22 cellular contexts compared by ENCODE assay signal in genomic region chr6:163531122-163531521, GRCh38.
DNase-seq lines count a peak whose midpoint lies in the region; ATAC-seq, FAIRE-seq and TF ChIP-seq lines count a peak whose summit lies in the region.
"Had no signal": no experiment of that assay in that cellular context is flagged by ENCODE, and none has a peak within 500 bp of the region (broad histone marks: within the 10 kb centered on the region; RNA-seq: fewer than 3 reads in every experiment).

No MANE protein-coding gene starts in this region.

- dilution Hi-C loops in keratinocyte (cut with MboI; ENCODE audit: extremely low pct_ligation_motif_present, low sequenced_read_pairs), result no loop called here

- no peaks in the 10 kb centered on the region for H3K9me3 Mint-ChIP-seq in astrocyte (ENCODE audit: unreplicated experiment)
- H3K9me3 Mint-ChIP-seq: activated CD8-positive, alpha-beta T cell treated with anti-CD3 and anti-CD28 coated beads for 36 hours; activated naive CD4-positive, alpha-beta T cell treated with anti-CD3 and anti-CD28 coated beads for 36 hours; activated T-cell treated with anti-CD3 and anti-CD28 coated beads, Interleukin-2, amount 50 U/mL, for 24 hours; CD4-positive, alpha-beta memory T cell; effector memory CD8-positive, alpha-beta T cell; naive thymus-derived CD4-positive, alpha-beta T cell; T-helper 1 cell treated with Interleukin-12 subunit alpha and Interleukin-12 subunit beta and Interleukin-4 antibody, amounts not matched to agents 30 μg/mL and 1 μg/mL, for 36 hours; WTC11 had no signal

- in situ Hi-C loops in GM23248 (cut with MboI), result no loop called here

- H2AFZ ChIP-seq in GM23248 (no peak overlapping the region), astrocyte (ENCODE audit: low read depth, low read length) (no peak overlapping the region), keratinocyte (ENCODE audit: control insufficient read depth, low read length) (no peak overlapping the region), neuronal stem cell (ENCODE audit: low read length) (no peak overlapping the region)

- intact Hi-C loops in psoas muscle (cut with DNase I), result no loop called here

- peaks cover 5% of the 10 kb centered on the region for H3K9me1 ChIP-seq in keratinocyte (ENCODE audit: control insufficient read depth, extremely low read depth, insufficient read depth, low read length)

- H3K9me2 ChIP-seq in GM23248 (ENCODE audit: insufficient read depth), result no peaks in the 10 kb centered on the region

- H3F3A ChIP-seq in GM23248 (ENCODE audit: insufficient read depth), result peaks cover 73% of the 10 kb centered on the region

- no peak overlapping the region for H3K18ac ChIP-seq in neuronal stem cell (ENCODE audit: low read length)

- ATAC-seq in psoas muscle (peak in 3 of 4 donors; percentile 24 to 34 (median 29)), HG03175 (IDR thresholded peaks at IDR 0.05; ENCODE audit: unreplicated experiment) (no peak)
- ATAC-seq: activated CD8-positive, alpha-beta T cell treated with anti-CD3 and anti-CD28 coated beads for 36 hours; effector memory CD8-positive, alpha-beta T cell; HCT116; naive thymus-derived CD4-positive, alpha-beta T cell; WTC11 had no signal

- 47 to 52% methylated on average over 2 of the region's 2 CpGs for WGBS in GM23248 (ENCODE audit: low coverage in 1 of 2, low lambda C conversion rate in 2 of 2, missing lambda C conversion rate in 2 of 2), 2 experiments
- WGBS in psoas muscle, 3 donors, result 15 to 26% (median 20%) methylated on average over 2 of the region's 2 CpGs
- WGBS in neuronal stem cell (ENCODE audit: extremely low coverage in 2 of 2, insufficient read length in 2 of 2, insufficient replicate concordance in 1 of 2), 2 donors, result no CpG with 5 or more reads among the region's 2 CpGs

- H2AK5ac ChIP-seq in neuronal stem cell (ENCODE audit: low read depth, low read length), result no peak overlapping the region

- peaks cover 95% of the 10 kb centered on the region for H3K79me2 ChIP-seq in GM23248 (ENCODE audit: insufficient read depth)
- peaks cover 95% of the 10 kb centered on the region for H3K79me2 ChIP-seq in astrocyte (ENCODE audit: insufficient read depth, low read length)
- peaks cover 82% of the 10 kb centered on the region for H3K79me2 ChIP-seq in keratinocyte (ENCODE audit: control insufficient read depth, insufficient read depth, low read length)

- H3K9ac ChIP-seq in GM23248 (peak overlapping the region; percentile 50), astrocyte (ENCODE audit: low read length) (peak overlapping the region; percentile 63), keratinocyte (ENCODE audit: control insufficient read depth, extremely low read depth, insufficient read depth, low read length) (no peak overlapping the region), neuronal stem cell (ENCODE audit: low read depth, low read length, poor library complexity) (no peak overlapping the region)

- H3K36me3 Mint-ChIP-seq in astrocyte (ENCODE audit: low read depth, unreplicated experiment), result no peaks in the 10 kb centered on the region
- H3K36me3 Mint-ChIP-seq: WTC11 had no signal

- H4K8ac ChIP-seq in neuronal stem cell (ENCODE audit: low read depth, low read length), result no peak overlapping the region

- H3K4me3 Mint-ChIP-seq in astrocyte (ENCODE audit: unreplicated experiment), result peak overlapping the region; percentile 3
- H3K4me3 Mint-ChIP-seq: activated CD8-positive, alpha-beta T cell treated with anti-CD3 and anti-CD28 coated beads for 36 hours; activated naive CD4-positive, alpha-beta T cell treated with anti-CD3 and anti-CD28 coated beads for 36 hours; activated T-cell treated with anti-CD3 and anti-CD28 coated beads, Interleukin-2, amount 50 U/mL, for 24 hours; CD4-positive, alpha-beta memory T cell; effector memory CD8-positive, alpha-beta T cell; T-helper 1 cell treated with Interleukin-12 subunit alpha and Interleukin-12 subunit beta and Interleukin-4 antibody, amounts not matched to agents 30 μg/mL and 1 μg/mL, for 36 hours; WTC11 had no signal

- H3K27me3 Mint-ChIP-seq in astrocyte (ENCODE audit: low read depth, unreplicated experiment), result no peaks in the 10 kb centered on the region
- H3K27me3 Mint-ChIP-seq: activated CD8-positive, alpha-beta T cell treated with anti-CD3 and anti-CD28 coated beads for 36 hours; activated T-cell treated with anti-CD3 and anti-CD28 coated beads, Interleukin-2, amount 50 U/mL, for 24 hours; CD4-positive, alpha-beta memory T cell; effector memory CD8-positive, alpha-beta T cell; naive thymus-derived CD4-positive, alpha-beta T cell had no signal

- H3K27ac ChIP-seq in GM23248 (peak overlapping the region; percentile 73), astrocyte (ENCODE audit: low read depth, low read length) (peak overlapping the region; percentile 81), keratinocyte (ENCODE audit: control insufficient read depth, insufficient read depth, low read length) (no peak overlapping the region), psoas muscle (peak overlapping the region; percentile 81), neuronal stem cell (replicated peaks; ENCODE audit: low read length) (no peak overlapping the region)

- DNase-seq in GM23248 (no peak), astrocyte (ENCODE audit: low read depth) (no peak), keratinocyte (ENCODE audit: low read depth, low spot score) (no peak), psoas muscle (no peak), neuronal stem cell (ENCODE audit: low spot score) (no peak), superior temporal gyrus (ENCODE audit: extremely low spot score) (no peak)
- no peak for DNase-seq in activated CD8-positive, alpha-beta memory T cell treated with anti-CD3 and anti-CD28 coated beads, Interleukin-2, amount 50 U/mL, for 4 hours
- DNase-seq: activated CD8-positive, alpha-beta T cell treated with anti-CD3 and anti-CD28 coated beads for 36 hours; activated naive CD4-positive, alpha-beta T cell treated with anti-CD3 and anti-CD28 coated beads for 36 hours; activated T-cell treated with anti-CD3 and anti-CD28 coated beads, Interleukin-2, amount 50 U/mL, for 24 hours; anterior cingulate cortex; effector memory CD8-positive, alpha-beta T cell; KBM-7; naive thymus-derived CD4-positive, alpha-beta T cell; NCI-H1105 treated with DMSO at 0.1 percent for 48 hours; NCI-H524; SIG-M5 had no signal

- H3K4me1 ChIP-seq in GM23248 (ENCODE audit: insufficient read depth), result peaks cover 89% of the 10 kb centered on the region
- H3K4me1 ChIP-seq in astrocyte (ENCODE audit: insufficient read depth, low read length), result peaks cover 66% of the 10 kb centered on the region
- H3K4me1 ChIP-seq in keratinocyte (ENCODE audit: control insufficient read depth, extremely low read depth, insufficient read depth, low read length), result peaks cover 39% of the 10 kb centered on the region
- H3K4me1 ChIP-seq in psoas muscle, result peaks cover 97% of the 10 kb centered on the region
- H3K4me1 ChIP-seq in neuronal stem cell (ENCODE audit: control insufficient read depth in 2 of 2, insufficient read depth in 1 of 2, low read depth in 1 of 2, low read length in 2 of 2), result peaks cover 10 to 30% of the 10 kb centered on the region in 2 donors

- H3K79me1 ChIP-seq in neuronal stem cell (ENCODE audit: low read depth, low read length), result no peaks in the 10 kb centered on the region

- TF ChIP-seq CTCF in astrocyte (IDR thresholded peaks at IDR 0.05; ENCODE audit: insufficient read depth, low read depth, low read length) (no peak), keratinocyte (optimal IDR thresholded peaks at IDR 0.05 in 1 of 3, IDR thresholded peaks at IDR 0.05 in 1 of 3, conservative IDR thresholded peaks at IDR 0.05 in 1 of 3; ENCODE audit: extremely low read depth in 1 of 3, insufficient read depth in 2 of 3, low read length in 3 of 3) (no peak), psoas muscle (IDR thresholded peaks at IDR 0.05) (no peak)

- no peak overlapping the region for H3K4ac ChIP-seq in neuronal stem cell (ENCODE audit: low read length)

- H3K4me2 ChIP-seq in GM23248 (ENCODE audit: unreplicated experiment), result peak overlapping the region; percentile 78
- peak overlapping the region; percentile 71 for H3K4me2 ChIP-seq in astrocyte (ENCODE audit: low read length)
- no peak overlapping the region for H3K4me2 ChIP-seq in keratinocyte (ENCODE audit: control insufficient read depth, extremely low read depth, insufficient read depth, low read depth, low read length)
- no peak overlapping the region for H3K4me2 ChIP-seq in neuronal stem cell (ENCODE audit: insufficient read depth, low read length, poor library complexity, severe bottlenecking)

- H3K36me3 ChIP-seq in GM23248 (ENCODE audit: low read depth) (no peaks in the 10 kb centered on the region), astrocyte (ENCODE audit: insufficient read depth, low read length) (peaks cover 3% of the 10 kb centered on the region), keratinocyte (ENCODE audit: control insufficient read depth in 2 of 2, extremely low read depth in 1 of 2, insufficient read depth in 2 of 2, low read length in 2 of 2) (no peaks in the 10 kb centered on the region), psoas muscle (ENCODE audit: insufficient read depth in 1 of 2, low read depth in 1 of 2) (no peaks in the 10 kb centered on the region), neuronal stem cell (replicated peaks in 1 of 2; ENCODE audit: control insufficient read depth in 2 of 2, insufficient read depth in 2 of 2, low read length in 2 of 2) (peaks cover 0 to 53% of the 10 kb centered on the region in 2 donors)

- no peak overlapping the region for H3K23ac ChIP-seq in neuronal stem cell (ENCODE audit: low read depth, low read length, poor library complexity)

- H3K27me3 ChIP-seq in GM23248 (replicated peaks; ENCODE audit: insufficient read depth) (no peaks in the 10 kb centered on the region), astrocyte (ENCODE audit: insufficient read depth, low read length) (no peaks in the 10 kb centered on the region), keratinocyte (ENCODE audit: control insufficient read depth, extremely low read depth, insufficient read depth, low read length) (no peaks in the 10 kb centered on the region), psoas muscle (ENCODE audit: insufficient read depth in 3 of 3, low read length in 2 of 3) (no peaks in the 10 kb centered on the region), neuronal stem cell (ENCODE audit: control insufficient read depth in 3 of 3, insufficient read depth in 3 of 3, low read depth in 1 of 3, low read length in 3 of 3) (no peaks in the 10 kb centered on the region)

- H3K14ac ChIP-seq in neuronal stem cell (ENCODE audit: low read length), result no peak overlapping the region

- H2BK15ac ChIP-seq in neuronal stem cell (ENCODE audit: low read length), result no peak overlapping the region

- H3K4me1 Mint-ChIP-seq in astrocyte (ENCODE audit: low read depth, unreplicated experiment), result peaks cover 73% of the 10 kb centered on the region

- H2BK120ac ChIP-seq in neuronal stem cell (ENCODE audit: low read depth, low read length), result no peak overlapping the region

- H3K27ac Mint-ChIP-seq in astrocyte (ENCODE audit: unreplicated experiment), result peak overlapping the region; percentile 68
- H3K27ac Mint-ChIP-seq: activated CD8-positive, alpha-beta T cell treated with anti-CD3 and anti-CD28 coated beads for 36 hours; activated naive CD4-positive, alpha-beta T cell treated with anti-CD3 and anti-CD28 coated beads for 36 hours; activated T-cell treated with anti-CD3 and anti-CD28 coated beads, Interleukin-2, amount 50 U/mL, for 24 hours; effector memory CD8-positive, alpha-beta T cell; naive thymus-derived CD4-positive, alpha-beta T cell; T-helper 1 cell treated with Interleukin-12 subunit alpha and Interleukin-12 subunit beta and Interleukin-4 antibody, amounts not matched to agents 30 μg/mL and 1 μg/mL, for 36 hours; WTC11 had no signal

- H2BK5ac ChIP-seq in neuronal stem cell (ENCODE audit: low read length), result no peak overlapping the region

- no peak overlapping the region for H3K4me3 ChIP-seq in GM23248
- peak overlapping the region; percentile 8 for H3K4me3 ChIP-seq in astrocyte (ENCODE audit: insufficient read depth, low read depth, low read length)
- H3K4me3 ChIP-seq in keratinocyte (ENCODE audit: control insufficient read depth in 2 of 3, extremely low read depth in 1 of 3, insufficient read depth in 2 of 3, low read depth in 1 of 3, low read length in 3 of 3), result no peak overlapping the region
- H3K4me3 ChIP-seq in psoas muscle, result peak overlapping the region; percentile 26
- H3K4me3 ChIP-seq in neuronal stem cell (ENCODE audit: low read length in 2 of 2), result no peak overlapping the region

- no peak for FAIRE-seq in astrocyte (lab: Jason Lieb, UNC)
- peak; percentile 5 for FAIRE-seq in keratinocyte (lab: Jason Lieb, UNC)

- H4K91ac ChIP-seq in neuronal stem cell (ENCODE audit: low read depth, low read length, poor library complexity), result no peak overlapping the region

- H4K20me1 ChIP-seq in GM23248 (ENCODE audit: insufficient read depth), result peaks cover 14% of the 10 kb centered on the region; the same call in 1 of the 2 replicates
- peaks cover 29% of the 10 kb centered on the region for H4K20me1 ChIP-seq in astrocyte (ENCODE audit: insufficient read depth, low read length)
- H4K20me1 ChIP-seq in keratinocyte (ENCODE audit: control insufficient read depth, extremely low read depth, insufficient read depth, low read length), result peaks cover 6% of the 10 kb centered on the region

- H3K9me3 ChIP-seq in GM23248 (ENCODE audit: low read depth), result no peaks in the 10 kb centered on the region
- no peaks in the 10 kb centered on the region for H3K9me3 ChIP-seq in astrocyte (ENCODE audit: insufficient read depth, low read depth, low read length)
- H3K9me3 ChIP-seq in keratinocyte (ENCODE audit: control insufficient read depth, low read depth, low read length), result no peaks in the 10 kb centered on the region
- H3K9me3 ChIP-seq in psoas muscle, result no peaks in the 10 kb centered on the region
- H3K9me3 ChIP-seq in neuronal stem cell (replicated peaks in 1 of 2; ENCODE audit: control insufficient read depth in 2 of 2, insufficient read depth in 1 of 2, low read depth in 1 of 2, low read length in 2 of 2), result no peaks in the 10 kb centered on the region

- no peak overlapping the region for H2BK12ac ChIP-seq in neuronal stem cell (ENCODE audit: low read length)

Comparison
In these comparisons a context has a peak if more than half of its experiments do, and no peak if none do; other contexts are left out.
1. H3K27ac ChIP-seq: peak in GM23248 (single experiment), astrocyte (single experiment) and psoas muscle (single experiment); none in keratinocyte (single experiment) and neuronal stem cell (single experiment).
2. H3K4me2 ChIP-seq: peak in GM23248 (single experiment) and astrocyte (single experiment); none in keratinocyte (single experiment) and neuronal stem cell (single experiment).
3. H3K4me3 ChIP-seq: peak in astrocyte (single experiment) and psoas muscle (single experiment); none in GM23248 (single experiment), keratinocyte (0 of 3) and neuronal stem cell (0 of 2).
4. H3K9ac ChIP-seq: peak in GM23248 (single experiment) and astrocyte (single experiment); none in keratinocyte (single experiment) and neuronal stem cell (single experiment).